ENCODE assay signal across 1 cellular context in the genomic region with DNA sequence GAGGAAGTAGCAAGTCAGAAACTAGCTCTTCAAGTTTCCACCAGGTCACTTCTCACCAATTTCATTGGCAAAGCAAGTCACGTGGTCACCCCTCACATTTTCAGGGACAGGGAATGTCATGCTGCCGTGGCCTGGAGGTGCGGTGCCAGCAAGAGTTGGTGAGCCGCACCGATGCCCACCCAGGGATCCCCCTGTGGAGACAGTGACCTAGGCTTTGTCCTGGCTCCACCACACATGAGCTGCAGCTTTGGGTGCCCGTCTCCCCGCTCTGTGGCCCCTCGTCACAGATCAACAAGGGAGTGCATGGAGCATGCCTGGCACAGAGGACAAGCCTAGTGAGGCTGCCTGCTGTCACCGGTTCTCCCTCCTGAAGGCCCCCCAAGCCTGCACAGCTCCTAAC.
A peak's percentile ranks its signal among the peaks of the same experiment; 100 is the strongest.
TF ChIP-seq lines count a peak whose summit lies in the region.

No MANE protein-coding gene starts in this region.

TF ChIP-seq in K562, 482 proteins besides CTCF, POLR2A, EP300 and RAD21 (continued from another document):
- TF ChIP-seq, protein P1, sequence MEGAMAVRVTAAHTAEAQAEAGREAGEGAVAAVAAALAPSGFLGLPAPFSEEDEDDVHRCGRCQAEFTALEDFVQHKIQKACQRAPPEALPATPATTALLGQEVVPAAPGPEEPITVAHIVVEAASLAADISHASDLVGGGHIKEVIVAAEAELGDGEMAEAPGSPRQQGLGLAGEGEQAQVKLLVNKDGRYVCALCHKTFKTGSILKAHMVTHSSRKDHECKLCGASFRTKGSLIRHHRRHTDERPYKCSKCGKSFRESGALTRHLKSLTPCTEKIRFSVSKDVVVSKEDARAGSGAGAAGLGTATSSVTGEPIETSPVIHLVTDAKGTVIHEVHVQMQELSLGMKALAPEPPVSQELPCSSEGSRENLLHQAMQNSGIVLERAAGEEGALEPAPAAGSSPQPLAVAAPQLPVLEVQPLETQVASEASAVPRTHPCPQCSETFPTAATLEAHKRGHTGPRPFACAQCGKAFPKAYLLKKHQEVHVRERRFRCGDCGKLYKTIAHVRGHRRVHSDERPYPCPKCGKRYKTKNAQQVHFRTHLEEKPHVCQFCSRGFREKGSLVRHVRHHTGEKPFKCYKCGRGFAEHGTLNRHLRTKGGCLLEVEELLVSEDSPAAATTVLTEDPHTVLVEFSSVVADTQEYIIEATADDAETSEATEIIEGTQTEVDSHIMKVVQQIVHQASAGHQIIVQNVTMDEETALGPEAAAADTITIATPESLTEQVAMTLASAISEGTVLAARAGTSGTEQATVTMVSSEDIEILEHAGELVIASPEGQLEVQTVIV (CRISPR knock-in tag; IDR thresholded peaks at IDR 0.05; ENCODE audit: borderline replicate concordance), result no peak
- TF ChIP-seq RAD51 (IDR thresholded peaks at IDR 0.05; ENCODE audit: borderline replicate concordance, low read depth) (peak; percentile 53; the same call in 1 of the 2 replicates), OTX1 (CRISPR knock-in tag; IDR thresholded peaks at IDR 0.05) (no peak), SETDB1 (IDR thresholded peaks at IDR 0.05; ENCODE audit: low read length) (no peak)
